10 cellular contexts compared by ENCODE assay signal in genomic region chr12:65335021-65335714, GRCh38. TPM values are rescaled to one million over a fixed set of nuclear protein-coding genes. Genes with fewer than 3 reads are reported as not detected.
DNase-seq lines count a peak whose midpoint lies in the region; TF ChIP-seq lines count a peak whose summit lies in the region.
"Had no signal": no experiment of that assay in that cellular context is flagged by ENCODE, and none has a peak within 500 bp of the region (broad histone marks: within the 10 kb centered on the region; RNA-seq: fewer than 3 reads in every experiment).

No MANE protein-coding gene starts in this region.

- POLR2A ChIA-PET in RWPE1 (lab: Yijun Ruan, JAX; ENCODE audit: low non-redundant PET): no interaction called here

- DNase-seq in Daoy (ENCODE audit: low read depth): peak; percentile 68
- peak; percentile 42 for DNase-seq in RWPE1 (ENCODE audit: low spot score)
- DNase-seq in fibroblast of villous mesenchyme (ENCODE audit: low read depth): peak; percentile 97
- peak; percentile 46 for DNase-seq in posterior vena cava (ENCODE audit: low spot score)
- DNase-seq in cerebellum (ENCODE audit: low spot score): no peak
- DNase-seq in stimulated activated CD4-positive, alpha-beta T cell treated with anti-CD3 and anti-CD28 coated beads, Interleukin-1b, Interleukin-23, amount 100 ng/mL, for 48 hours: no peak
- DNase-seq in activated gamma-delta T cell treated with Interleukin-2 at 50 U/mL for 16 hours: no peak
- no peak for DNase-seq in C1 segment of cervical spinal cord (lab: John Stamatoyannopoulos, UW)
- DNase-seq: activated CD4-positive, alpha-beta T cell treated with anti-CD3 and anti-CD28 coated beads, Interleukin-2, amount 50 U/mL, for 4 hours; spleen had no signal

- TF ChIP-seq CTCF in RWPE1 (conservative IDR thresholded peaks at IDR 0.05; ENCODE audit: low read depth) (no peak), fibroblast of villous mesenchyme (IDR thresholded peaks at IDR 0.05; ENCODE audit: insufficient read depth, low read depth, low read length) (no peak)

- no peak overlapping the region for H3K27ac ChIP-seq in RWPE1

- peak overlapping the region; percentile 9 for H3K4me3 ChIP-seq in fibroblast of villous mesenchyme (ENCODE audit: low read depth, low read length)
- H3K4me3 ChIP-seq: spleen had no signal

- CTCF ChIA-PET in RWPE1 (lab: Yijun Ruan, JAX): interaction anchor here (0.5 kb wide), 1 partner anchor 43 kb away, joined by 3 read pairs; no protein-coding TSS in a partner anchor

- intact Hi-C loops in posterior vena cava (cut with DNase I): no loop called here

RNA-seq across cellular contexts. Expression of gene MSRB3, which starts 56.7 kb away (rescaled TPM):
- total RNA-seq in Daoy (2014; rRNA removed; shearing (Covaris generic)): 22.0 and 25.3 TPM in 2 replicates
- 89.2 and 111 TPM in 2 replicates for total RNA-seq in fibroblast of villous mesenchyme
- total RNA-seq in posterior vena cava: 100 to 1,000 TPM; 299 to 329 TPM
- 7.0 TPM for total RNA-seq in cerebellum

Comparison
In these comparisons a context has a peak if more than half of its experiments do, and no peak if none do; other contexts are left out.
1. DNase-seq: peak in Daoy (single experiment), RWPE1 (single experiment), fibroblast of villous mesenchyme (single experiment) and posterior vena cava (single experiment); none in cerebellum (single experiment), stimulated activated CD4-positive, alpha-beta T cell treated with anti-CD3 and anti-CD28 coated beads, Interleukin-1b, Interleukin-23, amount 100 ng/mL, for 48 hours (single experiment), activated gamma-delta T cell treated with Interleukin-2 at 50 U/mL for 16 hours (single experiment) and C1 segment of cervical spinal cord (0 of 14).